ENCODE assay signal across 23 cellular contexts in the genomic region with DNA sequence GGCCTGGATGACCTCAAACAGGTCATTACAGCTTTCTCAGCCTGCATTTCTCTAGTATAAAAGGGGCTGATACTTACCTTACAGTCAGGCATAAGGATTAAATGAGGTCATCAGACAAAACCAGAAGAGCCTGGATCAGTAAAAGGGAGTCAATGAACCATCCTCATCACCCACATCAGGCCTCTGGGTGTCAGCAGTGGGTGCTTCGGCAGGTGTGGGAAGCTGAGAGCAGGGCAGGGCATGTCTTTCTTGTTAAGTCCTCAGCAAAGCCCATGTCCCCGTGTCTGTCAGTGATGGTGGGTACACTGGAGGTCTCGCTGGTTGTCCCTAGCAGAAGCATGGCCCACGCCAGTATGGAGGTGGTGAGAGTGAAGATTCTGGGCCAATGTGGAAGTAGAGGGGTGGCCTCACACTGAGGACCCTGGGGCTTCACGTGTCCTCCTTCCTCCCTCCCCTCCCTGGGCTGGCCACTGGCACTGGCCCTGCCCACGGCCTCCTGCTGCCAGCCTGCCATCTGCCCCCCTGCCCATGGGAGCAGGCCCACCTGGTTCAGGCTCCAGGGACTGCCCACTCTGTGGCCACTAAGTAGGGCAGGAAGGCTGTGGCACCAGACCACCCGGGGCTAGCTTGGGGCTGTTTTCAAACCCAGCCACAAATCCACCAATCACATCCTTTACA. TPM values are rescaled to one million over a fixed set of nuclear protein-coding genes. Genes with fewer than 3 reads are reported as not detected.
A peak's percentile ranks its signal among the peaks of the same experiment; 100 is the strongest.
DNase-seq lines count a peak whose midpoint lies in the region; ATAC-seq, FAIRE-seq and TF ChIP-seq lines count a peak whose summit lies in the region.
"Had no signal": no experiment of that assay in that cellular context is flagged by ENCODE, and none has a peak within 500 bp of the region (broad histone marks: within the 10 kb centered on the region; RNA-seq: fewer than 3 reads in every experiment).

No MANE protein-coding gene starts in this region.

- no peaks in the 10 kb centered on the region for H4K20me1 ChIP-seq in OCI-LY7 (ENCODE audit: insufficient read depth, low read length)

- BruUV-seq in OCI-LY7 (replicated peaks; lab: Mats Ljungman, UMichigan): no TSS peak

- no peaks in the 10 kb centered on the region for H3K9me3 ChIP-seq in left ventricle myocardium inferior (replicated peaks)
- no peaks in the 10 kb centered on the region for H3K9me3 ChIP-seq in heart right ventricle
- no peaks in the 10 kb centered on the region for H3K9me3 ChIP-seq in OCI-LY7 (ENCODE audit: low read length)
- H3K9me3 ChIP-seq in kidney (ENCODE audit: control insufficient read depth in 1 of 2, low read length in 2 of 2): no peaks in the 10 kb centered on the region
- H3K9me3 ChIP-seq in upper lobe of right lung: no peaks in the 10 kb centered on the region
- H3K9me3 ChIP-seq: testis had no signal

- DNase-seq in left ventricle myocardium inferior: peak; percentile 11
- DNase-seq in heart right ventricle: no peak
- peak; percentile 32 for DNase-seq in OCI-LY7 (ENCODE audit: low spot score)
- DNase-seq in kidney: peak; percentile 64
- peak; percentile 51 for DNase-seq in upper lobe of right lung
- no peak for DNase-seq in stimulated activated CD4-positive, alpha-beta T cell treated with anti-CD3 and anti-CD28 coated beads, Interleukin-15, amount 100 ng/mL, for 24 hours
- DNase-seq: activated T-cell treated with anti-CD3 and anti-CD28 coated beads, Interleukin-2, amount 50 U/mL, for 24 hours; DND-41; KG1; kidney glomerular epithelial cell; NCI-H1092; NCI-H2029 treated with DMSO at 0.1 percent for 48 hours; NCI-H446 treated with DMSO at 0.1 percent for 48 hours; SW 1271; testis had no signal

- H3K9ac ChIP-seq in kidney (ENCODE audit: low read length in 2 of 2): no peak overlapping the region
- H3K9ac ChIP-seq: neural progenitor cell had no signal

- intact Hi-C loops in left ventricle myocardium inferior (cut with micrococcal nuclease): no loop called here
- intact Hi-C loops in heart right ventricle (cut with DNase I): loop anchor here in 4 of 10 donors (10.0 kb wide), 2 partner anchors 47 to 87 kb away; no protein-coding TSS in a partner anchor
- intact Hi-C loops in OCI-LY7 (cut with micrococcal nuclease; ENCODE audit: unreplicated experiment): no loop called here
- intact Hi-C loops in kidney (cut with DNase I): no loop called here
- intact Hi-C loops in upper lobe of right lung (cut with DNase I): loop anchor here (10.0 kb wide), 1 partner anchor 87 kb away; no protein-coding TSS in a partner anchor

- POLR2A ChIA-PET in OCI-LY7 (lab: Charles Lee): interaction anchor here (0.6 kb wide), 1 partner anchor 94 kb away, joined by 3 read pairs; no protein-coding TSS in a partner anchor

- FAIRE-seq in kidney (lab: Jason Lieb, UNC): no peak

- no peak for TF ChIP-seq CTCF in left ventricle myocardium inferior (IDR thresholded peaks at IDR 0.05; ENCODE audit: borderline replicate concordance)
- TF ChIP-seq CTCF in heart right ventricle (IDR thresholded peaks at IDR 0.05): no peak
- TF ChIP-seq CTCF in OCI-LY7 (conservative IDR thresholded peaks at IDR 0.05; ENCODE audit: low read length): peak; percentile 37; the same call in 1 of the 2 replicates
- TF ChIP-seq CTCF in kidney (IDR thresholded peaks at IDR 0.05; ENCODE audit: borderline replicate concordance, extremely low read depth, insufficient read depth): no peak
- TF ChIP-seq CTCF in upper lobe of right lung (IDR thresholded peaks at IDR 0.05): no peak

- H2AFZ ChIP-seq in OCI-LY7 (ENCODE audit: low read length): no peak overlapping the region
- H2AFZ ChIP-seq: hepatocyte, neural progenitor cell had no signal

- WGBS in heart right ventricle, 2 donors: 91 to 98% methylated on average over 7 of the region's 7 CpGs

- H3K36me3 ChIP-seq in left ventricle myocardium inferior (no peaks in the 10 kb centered on the region), heart right ventricle (no peaks in the 10 kb centered on the region), OCI-LY7 (ENCODE audit: insufficient read depth, low read length) (no peaks in the 10 kb centered on the region), kidney (ENCODE audit: control insufficient read depth in 1 of 2, insufficient read depth in 2 of 2, low read length in 2 of 2) (no peaks in the 10 kb centered on the region), upper lobe of right lung (no peaks in the 10 kb centered on the region)
- H3K36me3 ChIP-seq: neural progenitor cell had no signal

- ATAC-seq in heart right ventricle (no peak), upper lobe of right lung (no peak), HG03097 (IDR thresholded peaks at IDR 0.05; ENCODE audit: low FRiP score, unreplicated experiment) (no peak), HG03095 (IDR thresholded peaks at IDR 0.05; ENCODE audit: unreplicated experiment) (no peak)

- H3K9me2 ChIP-seq in OCI-LY7 (ENCODE audit: insufficient read depth, low read length): no peaks in the 10 kb centered on the region

- H3K27ac ChIP-seq in left ventricle myocardium inferior (replicated peaks): no peak overlapping the region
- no peak overlapping the region for H3K27ac ChIP-seq in heart right ventricle
- H3K27ac ChIP-seq in OCI-LY7 (ENCODE audit: low read depth, low read length, poor library complexity, severe bottlenecking): no peak overlapping the region
- no peak overlapping the region for H3K27ac ChIP-seq in kidney (ENCODE audit: low read depth in 2 of 2, low read length in 2 of 2)
- no peak overlapping the region for H3K27ac ChIP-seq in upper lobe of right lung
- H3K27ac ChIP-seq: hepatocyte, neural progenitor cell, testis had no signal

- H3K4me3 ChIP-seq in left ventricle myocardium inferior (no peak overlapping the region), heart right ventricle (no peak overlapping the region), OCI-LY7 (ENCODE audit: low read depth, low read length, poor library complexity, severe bottlenecking) (no peak overlapping the region), kidney (ENCODE audit: low read length in 2 of 2) (no peak overlapping the region), upper lobe of right lung (no peak overlapping the region)
- H3K4me3 ChIP-seq: coronary artery, hepatocyte, neural progenitor cell, testis had no signal

- H3K79me2 ChIP-seq in OCI-LY7 (ENCODE audit: insufficient read depth, low read depth, low read length): no peaks in the 10 kb centered on the region
- H3K79me2 ChIP-seq: hepatocyte had no signal

- H3K4me1 ChIP-seq in left ventricle myocardium inferior (peaks cover 70% of the 10 kb centered on the region), heart right ventricle (peaks cover 19 to 61% (median 33%) of the 10 kb centered on the region in 9 donors), OCI-LY7 (ENCODE audit: insufficient read depth, low read length, poor library complexity, severe bottlenecking) (no peaks in the 10 kb centered on the region), kidney (ENCODE audit: control insufficient read depth in 1 of 2, insufficient read depth in 1 of 2, low read depth in 1 of 2, low read length in 2 of 2) (peaks cover 0 to 11% of the 10 kb centered on the region in 2 donors), upper lobe of right lung (no peaks in the 10 kb centered on the region)

- peaks cover 11% of the 10 kb centered on the region for H3K27me3 ChIP-seq in left ventricle myocardium inferior (ENCODE audit: low read depth)
- H3K27me3 ChIP-seq in heart right ventricle: peaks cover 0 to 21% (median 9%) of the 10 kb centered on the region in 7 donors
- peaks cover 17% of the 10 kb centered on the region for H3K27me3 ChIP-seq in upper lobe of right lung
- H3K27me3 ChIP-seq: hepatocyte, testis had no signal

- no peak overlapping the region for H3K4me2 ChIP-seq in OCI-LY7 (ENCODE audit: low read length)
- H3K4me2 ChIP-seq: hepatocyte, neural progenitor cell had no signal

- CTCF ChIA-PET in OCI-LY7 (lab: Charles Lee; ENCODE audit: unreplicated experiment): interaction anchor here (0.6 to 0.8 kb wide), 2 partner anchors 10 to 62 kb away, joined by 3 read pairs; no protein-coding TSS in a partner anchor

RNA-seq across cellular contexts. Expression of gene ADRA2B, which starts 4.4 kb away (rescaled TPM):
- total RNA-seq in left ventricle myocardium inferior (2.9 TPM), heart right ventricle (1 to 10 TPM; 1.5 to 7.3 (median 3.4) TPM), OCI-LY7 (2022) (0.11 TPM in 1 of 2 replicates, not detected in the other), kidney (1.4 TPM), upper lobe of right lung (0.14 TPM)
- polyA plus RNA-seq in heart right ventricle (1 to 10 TPM; 1.9 to 5.2 TPM), kidney (ENCODE audit: insufficient read depth, low read depth, low replicate concordance) (4.8 TPM)
- 0.06 TPM in 1 of 2 replicates, not detected in the other for total RNA-seq in OCI-LY7 (2014; rRNA removed; shearing (Covaris generic))
- total RNA-seq: pulmonary artery endothelial cell had no signal
- polyA plus RNA-seq: AG04450; CD4-positive, CD25-positive, alpha-beta regulatory T cell had no signal

RNA-seq across cellular contexts. Expression of gene ASTL, which starts 26.3 kb away (rescaled TPM):
- total RNA-seq in left ventricle myocardium inferior: not detected
- not detected for total RNA-seq in heart right ventricle
- polyA plus RNA-seq in heart right ventricle: under 1 TPM in 1 of 2 donors, not detected in 1; 0.16 TPM
- total RNA-seq in OCI-LY7 (2014; rRNA removed; shearing (Covaris generic)): 0.46 TPM in 1 of 2 replicates, not detected in the other
- 0.49 TPM in 1 of 2 replicates, not detected in the other for total RNA-seq in OCI-LY7 (2022)
- total RNA-seq in kidney: not detected
- not detected for polyA plus RNA-seq in kidney (ENCODE audit: insufficient read depth, low read depth, low replicate concordance)
- not detected for total RNA-seq in upper lobe of right lung
- total RNA-seq: hepatocyte, pulmonary artery endothelial cell had no signal
- polyA plus RNA-seq: AG04450, hepatocyte had no signal

RNA-seq across cellular contexts. Expression of gene DUSP2, which starts 33.3 kb away (rescaled TPM):
- total RNA-seq in left ventricle myocardium inferior: 0.82 TPM
- total RNA-seq in heart right ventricle: 1 to 10 TPM in 9 of 10 donors, under 1 TPM in 1; 0.61 to 6.8 (median 2.5) TPM
- polyA plus RNA-seq in heart right ventricle: 10 to 100 TPM in 1 of 2 donors, 1 to 10 TPM in 1; 2.9 to 29.1 TPM
- 94.7 and 110 TPM in 2 replicates for total RNA-seq in OCI-LY7 (2014; rRNA removed; shearing (Covaris generic))
- total RNA-seq in OCI-LY7 (2022): 31.2 and 37.3 TPM in 2 replicates
- total RNA-seq in kidney: 11.8 TPM
- polyA plus RNA-seq in kidney (ENCODE audit: insufficient read depth, low read depth, low replicate concordance): 5.6 TPM
- 4.4 TPM for total RNA-seq in upper lobe of right lung

Comparison
In these comparisons a context has a peak if more than half of its experiments do, and no peak if none do; other contexts are left out.
1. DNase-seq: peak in left ventricle myocardium inferior (single experiment), OCI-LY7 (single experiment), kidney (single experiment) and upper lobe of right lung (single experiment); none in heart right ventricle (0 of 2) and stimulated activated CD4-positive, alpha-beta T cell treated with anti-CD3 and anti-CD28 coated beads, Interleukin-15, amount 100 ng/mL, for 24 hours (single experiment).